Comparison of ENCODE assay signal across 12 cellular contexts in the genomic region with DNA sequence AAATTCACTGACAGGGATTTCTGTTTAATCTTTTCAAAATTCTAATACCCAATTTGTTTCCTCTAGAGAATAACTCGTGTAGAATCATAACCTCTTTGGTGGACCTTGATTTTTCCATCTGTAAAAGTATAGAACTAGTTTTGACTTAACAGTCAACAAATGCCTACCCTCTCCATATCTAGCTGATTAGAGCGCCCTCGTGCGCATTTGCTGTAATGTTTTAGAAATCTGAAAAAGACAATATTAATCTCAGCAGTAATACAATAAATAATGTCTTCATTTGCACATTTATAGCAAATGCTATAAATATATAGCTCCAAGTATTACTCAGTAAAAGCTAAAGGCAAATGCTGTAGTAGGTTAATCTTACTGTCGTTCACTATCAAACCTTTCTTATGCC. TPM values are rescaled to one million over a fixed set of nuclear protein-coding genes. Genes with fewer than 3 reads are reported as not detected.
A peak's percentile ranks its signal among the peaks of the same experiment; 100 is the strongest.
DNase-seq lines count a peak whose midpoint lies in the region; ATAC-seq, FAIRE-seq and TF ChIP-seq lines count a peak whose summit lies in the region.
"Not testable (repeated sequence)": the region's sequence is repeated elsewhere in the genome, so short reads cannot be mapped to it uniquely, and the experiment has no call there.
"Had no signal": no experiment of that assay in that cellular context is flagged by ENCODE, and none has a peak within 500 bp of the region (broad histone marks: within the 10 kb centered on the region; RNA-seq: fewer than 3 reads in every experiment).

No MANE protein-coding gene starts in this region.

- H3K4me3 ChIP-seq in CD8-positive, alpha-beta memory T cell (ENCODE audit: low read length); SK-N-SH (ENCODE audit: low read depth in 2 of 2, low read length in 1 of 2); GM12878; hepatocyte: not testable (repeated sequence)

- not testable (repeated sequence) for H3K4ac ChIP-seq in H9 (ENCODE audit: low read depth, low read length)

- H3K36me3 ChIP-seq in CD8-positive, alpha-beta memory T cell (ENCODE audit: insufficient read depth, low read length); SK-N-SH (replicated peaks in 1 of 2; ENCODE audit: control insufficient read depth in 1 of 2, insufficient read depth in 2 of 2, low read length in 1 of 2); GM12878 (ENCODE audit: control insufficient read depth in 2 of 2, insufficient read depth in 2 of 2, low read length in 1 of 2); hepatocyte (replicated peaks; ENCODE audit: insufficient read depth, low read depth): not testable (repeated sequence)

- H3K23me2 ChIP-seq in H9 (ENCODE audit: insufficient read length, low read depth, low read length, poor library complexity, severe bottlenecking) = not testable (repeated sequence)

- H3K9me3 ChIP-seq in CD8-positive, alpha-beta memory T cell (ENCODE audit: low read length); H9 (ENCODE audit: control insufficient read depth, low read depth, low read length); SK-N-SH; GM12878 (replicated peaks; ENCODE audit: control insufficient read depth, insufficient read depth, low read length); hepatocyte (ENCODE audit: low read depth): not testable (repeated sequence)

- not testable (repeated sequence) for FAIRE-seq in GM12878 (lab: Jason Lieb, UNC)

- SMC1A ChIA-PET in GM12878 (lab: Charles Lee; ENCODE audit: uncharacterized antibody, unreplicated experiment) = not testable (repeated sequence)

- DNase-seq in CD8-positive, alpha-beta memory T cell = peak in 4 of 5 donors; percentile 5 to 78 (median 14)
- DNase-seq in H9; SK-N-SH; GM12878 (ENCODE audit: low read depth, low spot score); hepatocyte (ENCODE audit: low spot score); neural crest cell (ENCODE audit: low read depth, low spot score): not testable (repeated sequence)
- peak; percentile 56 for DNase-seq in activated CD8-positive, alpha-beta T cell treated with anti-CD3 and anti-CD28 coated beads, Interleukin-2, amount 10 ng/mL, durations not matched to agents 7 days and 5 days
- DNase-seq in stimulated activated naive CD8-positive, alpha-beta T cell treated with anti-CD3 and anti-CD28 coated beads, Interleukin-15, Interleukin-2, amounts not matched to agents 100 U/mL and 50 U/mL, for 24 hours = peak; percentile 50

- H3F3A ChIP-seq in SK-N-SH (replicated peaks; ENCODE audit: insufficient read depth) = not testable (repeated sequence)

- H3K79me2 ChIP-seq in H9 (ENCODE audit: insufficient read depth, low read length); SK-N-SH (ENCODE audit: insufficient read depth); GM12878 (ENCODE audit: control insufficient read depth, insufficient read depth, low read length); hepatocyte: not testable (repeated sequence)

- not testable (repeated sequence) for H3K9ac ChIP-seq in H9 (ENCODE audit: extremely low read depth, insufficient read length, low read length); SK-N-SH; GM12878 (ENCODE audit: control insufficient read depth, insufficient read depth, low read length)

- TF ChIP-seq CTCF in H9 (conservative IDR thresholded peaks at IDR 0.05) (peak; percentile 49), SK-N-SH (IDR thresholded peaks at IDR 0.05) (peak; percentile 48), hepatocyte (IDR thresholded peaks at IDR 0.05; ENCODE audit: poor library complexity) (peak; percentile 44), neural crest cell (conservative IDR thresholded peaks at IDR 0.05) (peak; percentile 45)
- not testable (repeated sequence) for TF ChIP-seq CTCF in GM12878 (IDR thresholded peaks at IDR 0.05 in 2 of 3, conservative IDR thresholded peaks at IDR 0.05 in 1 of 3; ENCODE audit: control insufficient read depth in 2 of 3, extremely low read depth in 1 of 3, insufficient read depth in 1 of 3, low read depth in 3 of 3, low read length in 3 of 3)

- H3K4me1 Mint-ChIP-seq in CD8-positive, alpha-beta memory T cell; H9; activated CD8-positive, alpha-beta T cell treated with anti-CD3 and anti-CD28 coated beads, Interleukin-2, amount 10 ng/mL, durations not matched to agents 7 days and 5 days (ENCODE audit: low read depth); neural crest cell: not testable (repeated sequence)

- H3K36me3 Mint-ChIP-seq in CD8-positive, alpha-beta memory T cell; H9 (ENCODE audit: insufficient read depth in 1 of 3, low read depth in 3 of 3); activated CD8-positive, alpha-beta T cell treated with anti-CD3 and anti-CD28 coated beads, Interleukin-2, amount 10 ng/mL, durations not matched to agents 7 days and 5 days (ENCODE audit: low read depth); neural crest cell (ENCODE audit: low read depth): not testable (repeated sequence)

- not testable (repeated sequence) for H4K20me1 ChIP-seq in H9 (ENCODE audit: control insufficient read depth, insufficient read depth, insufficient read length); SK-N-SH (ENCODE audit: insufficient read depth); GM12878 (ENCODE audit: control insufficient read depth, insufficient read depth); hepatocyte (ENCODE audit: insufficient read depth, poor library complexity, severe bottlenecking)

- H3K23ac ChIP-seq in H9 (ENCODE audit: insufficient read length, low read depth, low read length) = not testable (repeated sequence)

- not testable (repeated sequence) for TF ChIP-seq RAD21 in SK-N-SH (IDR thresholded peaks at IDR 0.05; ENCODE audit: low read length)
- TF ChIP-seq RAD21 in GM12878 (IDR thresholded peaks at IDR 0.05; ENCODE audit: insufficient read depth, low read depth, low read length) = peak; percentile 33

- not testable (repeated sequence) for H2BK20ac ChIP-seq in H9 (ENCODE audit: low read depth, low read length, poor library complexity, severe bottlenecking)

- not testable (repeated sequence) for H4K5ac ChIP-seq in H9 (ENCODE audit: insufficient read length, low read depth, low read length)

- H3K79me1 ChIP-seq in H9 (ENCODE audit: insufficient read depth, low read depth, low read length, poor library complexity, severe bottlenecking) = not testable (repeated sequence)

- POLR2A ChIA-PET in CD8-positive, alpha-beta memory T cell (lab: Charles Lee); SK-N-SH (lab: Yijun Ruan, JAX); activated CD8-positive, alpha-beta T cell treated with anti-CD3 and anti-CD28 coated beads, Interleukin-2, amount 10 ng/mL, durations not matched to agents 7 days and 5 days (lab: Charles Lee); GM12878 (lab: Charles Lee): not testable (repeated sequence)

- not testable (repeated sequence) for H3K9me2 ChIP-seq in SK-N-SH; hepatocyte (replicated peaks; ENCODE audit: insufficient read depth)

- H3K27ac ChIP-seq in CD8-positive, alpha-beta memory T cell (ENCODE audit: low read depth, low read length); H9 (ENCODE audit: insufficient read length, low read depth, low read length); SK-N-SH (ENCODE audit: low read depth in 2 of 2, low read length in 1 of 2); GM12878 (ENCODE audit: control insufficient read depth, insufficient read depth); hepatocyte: not testable (repeated sequence)

- H3K4me2 ChIP-seq in H9 (ENCODE audit: insufficient read depth, insufficient read length, low read length); SK-N-SH; GM12878 (ENCODE audit: control insufficient read depth, insufficient read depth); hepatocyte: not testable (repeated sequence)

- in situ Hi-C loops in GM12878 (cut with MboI) = not testable (repeated sequence)

- H3K4me1 ChIP-seq in CD8-positive, alpha-beta memory T cell (ENCODE audit: insufficient read depth, low read length); H9 (ENCODE audit: insufficient read depth, low read length); SK-N-SH (ENCODE audit: control insufficient read depth in 1 of 2, insufficient read depth in 2 of 2, low read depth in 1 of 2, low read length in 1 of 2); GM12878 (ENCODE audit: control insufficient read depth, insufficient read depth, low read length); hepatocyte (ENCODE audit: insufficient read depth): not testable (repeated sequence)

- H3K27me3 Mint-ChIP-seq in CD8-positive, alpha-beta memory T cell; H9 (ENCODE audit: low read depth); activated CD8-positive, alpha-beta T cell treated with anti-CD3 and anti-CD28 coated beads, Interleukin-2, amount 10 ng/mL, durations not matched to agents 7 days and 5 days (ENCODE audit: low read depth); neural crest cell (ENCODE audit: low read depth): not testable (repeated sequence)

- not testable (repeated sequence) for H2AFZ ChIP-seq in H9 (ENCODE audit: low read length); SK-N-SH (ENCODE audit: low read depth); GM12878 (ENCODE audit: control insufficient read depth, low read depth, low read length); hepatocyte

- H2BK120ac ChIP-seq in H9 (ENCODE audit: low read depth, low read length, poor library complexity, severe bottlenecking) = not testable (repeated sequence)

- H3K14ac ChIP-seq in H9 (ENCODE audit: insufficient read depth, low read length) = not testable (repeated sequence)

- intact Hi-C loops in GM12878 (cut with micrococcal nuclease; ENCODE audit: unreplicated experiment) = not testable (repeated sequence)

- not testable (repeated sequence) for ATAC-seq in activated CD8-positive, alpha-beta T cell treated with anti-CD3 and anti-CD28 coated beads, Interleukin-2, amount 10 ng/mL, durations not matched to agents 7 days and 5 days; GM12878; stimulated activated naive CD8-positive, alpha-beta T cell treated with anti-CD3 and anti-CD28 coated beads, Interleukin-15, Interleukin-2, amounts not matched to agents 100 U/mL and 50 U/mL, for 24 hours

- H3K9me3 Mint-ChIP-seq in CD8-positive, alpha-beta memory T cell; H9; activated CD8-positive, alpha-beta T cell treated with anti-CD3 and anti-CD28 coated beads, Interleukin-2, amount 10 ng/mL, durations not matched to agents 7 days and 5 days (ENCODE audit: insufficient read depth); neural crest cell: not testable (repeated sequence)

- RAD21 ChIA-PET in GM12878 (lab: Charles Lee; ENCODE audit: unreplicated experiment) = interaction anchor here (0.6 kb wide), 1 partner anchor 260 kb away, joined by 3 read pairs; no protein-coding TSS in a partner anchor

- WGBS in H9 (ENCODE audit: extremely low coverage, insufficient read length, low lambda C conversion rate) = no CpG with 5 or more reads among the region's 5 CpGs
- whole genome bisulfite sequencing in SK-N-SH (ENCODE audit: low lambda C conversion rate) = 13% methylated on average over 5 of the region's 5 CpGs
- WGBS in GM12878 (ENCODE audit: insufficient coverage, insufficient replicate concordance, low lambda C conversion rate, missing lambda C conversion rate) = 0% methylated on average over 4 of the region's 5 CpGs
- WGBS in hepatocyte (ENCODE audit: low lambda C conversion rate, missing lambda C conversion rate) = 35% methylated on average over 5 of the region's 5 CpGs

- H4K91ac ChIP-seq in H9 (ENCODE audit: insufficient read length, low read depth, low read length) = not testable (repeated sequence)

- CTCF ChIA-PET in CD8-positive, alpha-beta memory T cell (lab: Charles Lee); SK-N-SH (lab: Yijun Ruan, JAX); activated CD8-positive, alpha-beta T cell treated with anti-CD3 and anti-CD28 coated beads, Interleukin-2, amount 10 ng/mL, durations not matched to agents 7 days and 5 days (lab: Charles Lee); GM12878 (lab: Yijun Ruan, JAX): not testable (repeated sequence)

- BruUV-seq in GM12878 (replicated peaks; lab: Mats Ljungman, UMichigan) = not testable (repeated sequence)

- H2BK15ac ChIP-seq in H9 (ENCODE audit: low read depth, low read length) = not testable (repeated sequence)

- not testable (repeated sequence) for H3K27me3 ChIP-seq in CD8-positive, alpha-beta memory T cell (ENCODE audit: insufficient read depth, low read length, poor library complexity, severe bottlenecking); H9 (ENCODE audit: insufficient read depth, low read length); SK-N-SH (ENCODE audit: insufficient read depth); GM12878 (replicated peaks in 1 of 2; ENCODE audit: control insufficient read depth in 2 of 2, insufficient read depth in 2 of 2, low read length in 1 of 2); hepatocyte

- H3K56ac ChIP-seq in H9 (ENCODE audit: insufficient read length, low read depth, low read length) = not testable (repeated sequence)

- H4K8ac ChIP-seq in H9 (replicated peaks; ENCODE audit: insufficient read length, low read depth, low read length) = not testable (repeated sequence)

- TF ChIP-seq EP300 in SK-N-SH (IDR thresholded peaks at IDR 0.05; ENCODE audit: borderline replicate concordance in 1 of 2, low read depth in 1 of 2, low read length in 1 of 2); GM12878 (IDR thresholded peaks at IDR 0.05; ENCODE audit: borderline replicate concordance in 1 of 2, control insufficient read depth in 1 of 2, low read depth in 2 of 2, low read length in 2 of 2): not testable (repeated sequence)

- H3K18ac ChIP-seq in H9 (ENCODE audit: insufficient read length, low read depth, low read length) = not testable (repeated sequence)

- H3T11ph ChIP-seq in H9 (ENCODE audit: low read length) = not testable (repeated sequence)

- TF ChIP-seq POLR2A in GM12878 (IDR thresholded peaks at IDR 0.05; ENCODE audit: low read depth, low read length) = not testable (repeated sequence)

- H3K27ac Mint-ChIP-seq in CD8-positive, alpha-beta memory T cell; H9; activated CD8-positive, alpha-beta T cell treated with anti-CD3 and anti-CD28 coated beads, Interleukin-2, amount 10 ng/mL, durations not matched to agents 7 days and 5 days; neural crest cell (ENCODE audit: unreplicated experiment): not testable (repeated sequence)

- H2BK5ac ChIP-seq in H9 (ENCODE audit: insufficient read length, low read length) = not testable (repeated sequence)

- not testable (repeated sequence) for H2AK5ac ChIP-seq in H9 (ENCODE audit: insufficient read length, low read length)

- H3K4me3 Mint-ChIP-seq in CD8-positive, alpha-beta memory T cell; H9; activated CD8-positive, alpha-beta T cell treated with anti-CD3 and anti-CD28 coated beads, Interleukin-2, amount 10 ng/mL, durations not matched to agents 7 days and 5 days; neural crest cell: not testable (repeated sequence)

- not testable (repeated sequence) for H2BK12ac ChIP-seq in H9 (ENCODE audit: insufficient read length, low read depth, low read length)

RNA-seq across cellular contexts. Expression of gene CCL4L2, which starts 18.8 kb away (rescaled TPM):
- total RNA-seq in CD8-positive, alpha-beta memory T cell = 100 to 1,000 TPM; 519 to 562 TPM
- 4.9 TPM for polyA plus RNA-seq in CD8-positive, alpha-beta memory T cell
- total RNA-seq in H9 (2021) (not detected in 2 replicates), GM12878 (2014; rRNA removed) (13.6 and 23.2 TPM in 2 replicates), GM12878 (2014; rRNA removed; fragmentation: Illumina TruSeq; extraction: Trizol) (13.1 and 15.0 TPM in 2 replicates), GM12878 (2021) (11.1 and 12.3 TPM in 2 replicates), hepatocyte (12.2 and 12.8 TPM in 2 replicates), neural crest cell (not detected in 2 replicates)
- polyA plus RNA-seq in SK-N-SH (2012; rRNA removed) (not detected in 2 replicates), GM12878 (2011; rRNA removed) (249 and 275 TPM in 2 replicates), GM12878 (2014; fragmentation: Illumina TruSeq; extraction: Trizol) (12.0 and 15.4 TPM in 2 replicates), GM12878 (2014; fragmentation: Nextera tagmentation; extraction: Ambion mirVana) (100 to 1,000 TPM in 1 of 2 experiments, 10 to 100 TPM in 1; 99.7 to 133 TPM), GM12878 (2014; rRNA removed) (17.5 and 20.9 TPM in 2 replicates), GM12878 (2016; fragmentation: Nextera tagmentation; extraction: Ambion mirVana) (1 to 10 TPM; 2.3 to 4.2 TPM), hepatocyte (20.8 and 78.8 TPM in 2 replicates)
- polyA plus RNA-seq in SK-N-SH (2012; cell fraction: cytosol; rRNA removed) = not detected in 2 replicates
- polyA plus RNA-seq in SK-N-SH (2012; cell fraction: nucleus; rRNA removed) = not detected in 2 replicates
- total RNA-seq in activated CD8-positive, alpha-beta T cell treated with anti-CD3 and anti-CD28 coated beads, Interleukin-2, amount 10 ng/mL, durations not matched to agents 7 days and 5 days = 1 to 10 TPM; 1.2 to 1.5 TPM
- total RNA-seq in GM12878 (2013; cell fraction: nucleolus; rRNA removed) = 0.84 TPM in 1 of 2 replicates, not detected in the other
- polyA plus RNA-seq in GM12878 (2011; ENCODE audit: low read depth) = 12.3 TPM
- 273 and 296 TPM in 2 replicates for polyA plus RNA-seq in GM12878 (2011; cell fraction: cytosol; rRNA removed)
- 86.0 and 151 TPM in 2 replicates for polyA plus RNA-seq in GM12878 (2011; cell fraction: nucleus; rRNA removed)
- 4.0 and 23.1 TPM in 2 replicates for polyA plus RNA-seq in GM12878 (2012)
- 154 and 262 TPM in 2 replicates for polyA minus RNA-seq in GM12878 (2011; rRNA and poly(A)+ RNA removed)
- polyA minus RNA-seq in GM12878 (2011; cell fraction: cytosol; rRNA and poly(A)+ RNA removed) = 45.8 and 46.4 TPM in 2 replicates
- 29.3 and 32.3 TPM in 2 replicates for polyA minus RNA-seq in GM12878 (2011; cell fraction: nucleus; rRNA and poly(A)+ RNA removed)
- total RNA-seq: H7, PC-9, Right ventricle myocardium superior had no signal
- polyA plus RNA-seq: CD4-positive, alpha-beta memory T cell had no signal

RNA-seq across cellular contexts. Expression of gene CCL3L1, which starts 33.1 kb away (rescaled TPM):
- 100 to 1,000 TPM; 138 to 164 TPM for total RNA-seq in CD8-positive, alpha-beta memory T cell
- 2.9 TPM for polyA plus RNA-seq in CD8-positive, alpha-beta memory T cell
- 0.29 TPM in 1 of 2 replicates, not detected in the other for total RNA-seq in H9 (2021)
- polyA plus RNA-seq in SK-N-SH (2012; rRNA removed) = not detected in 2 replicates
- polyA plus RNA-seq in SK-N-SH (2012; cell fraction: cytosol; rRNA removed) = not detected in 2 replicates
- not detected in 2 replicates for polyA plus RNA-seq in SK-N-SH (2012; cell fraction: nucleus; rRNA removed)
- under 1 TPM; 0.16 to 0.84 TPM for total RNA-seq in activated CD8-positive, alpha-beta T cell treated with anti-CD3 and anti-CD28 coated beads, Interleukin-2, amount 10 ng/mL, durations not matched to agents 7 days and 5 days
- total RNA-seq in GM12878 (2013; cell fraction: nucleolus; rRNA removed) = 6.6 and 7.5 TPM in 2 replicates
- 13.0 and 14.8 TPM in 2 replicates for total RNA-seq in GM12878 (2014; rRNA removed)
- 12.4 and 15.3 TPM in 2 replicates for total RNA-seq in GM12878 (2014; rRNA removed; fragmentation: Illumina TruSeq; extraction: Trizol)
- 12.9 and 13.6 TPM in 2 replicates for total RNA-seq in GM12878 (2021)
- polyA plus RNA-seq in GM12878 (2011; ENCODE audit: low read depth) = 17.8 TPM
- polyA plus RNA-seq in GM12878 (2011; rRNA removed) = 26.9 and 108 TPM in 2 replicates
- 63.6 and 64.9 TPM in 2 replicates for polyA plus RNA-seq in GM12878 (2011; cell fraction: cytosol; rRNA removed)
- polyA plus RNA-seq in GM12878 (2011; cell fraction: nucleus; rRNA removed) = 51.9 and 86.7 TPM in 2 replicates
- polyA plus RNA-seq in GM12878 (2012) = 17.4 and 22.5 TPM in 2 replicates
- 5.4 and 13.4 TPM in 2 replicates for polyA plus RNA-seq in GM12878 (2014; fragmentation: Illumina TruSeq; extraction: Trizol)
- polyA plus RNA-seq in GM12878 (2014; fragmentation: Nextera tagmentation; extraction: Ambion mirVana) = 10 to 100 TPM; 13.8 to 14.5 TPM
- polyA plus RNA-seq in GM12878 (2014; rRNA removed) = 12.6 and 14.0 TPM in 2 replicates
- polyA plus RNA-seq in GM12878 (2016; fragmentation: Nextera tagmentation; extraction: Ambion mirVana) = 1 to 10 TPM; 1.9 to 3.2 TPM
- 44.0 and 53.2 TPM in 2 replicates for polyA minus RNA-seq in GM12878 (2011; rRNA and poly(A)+ RNA removed)
- 38.6 and 41.3 TPM in 2 replicates for polyA minus RNA-seq in GM12878 (2011; cell fraction: cytosol; rRNA and poly(A)+ RNA removed)
- polyA minus RNA-seq in GM12878 (2011; cell fraction: nucleus; rRNA and poly(A)+ RNA removed) = 88.5 and 100 TPM in 2 replicates
- total RNA-seq in hepatocyte = 4.6 and 5.7 TPM in 2 replicates
- polyA plus RNA-seq in hepatocyte = 7.1 and 9.6 TPM in 2 replicates
- 0.82 and 1.6 TPM in 2 replicates for total RNA-seq in neural crest cell
- total RNA-seq: H7, PC-9, Right ventricle myocardium superior had no signal
- polyA plus RNA-seq: CD4-positive, alpha-beta memory T cell had no signal

RNA-seq across cellular contexts. Expression of gene TBC1D3I, which starts 34.7 kb away (rescaled TPM):
- total RNA-seq in CD8-positive, alpha-beta memory T cell = under 1 TPM; 0.20 to 0.51 TPM
- not detected for polyA plus RNA-seq in CD8-positive, alpha-beta memory T cell
- 0.35 TPM in 1 of 2 replicates, not detected in the other for total RNA-seq in H9 (2021)
- 0.05 TPM in 1 of 2 replicates, not detected in the other for polyA plus RNA-seq in SK-N-SH (2012; rRNA removed)
- not detected in 2 replicates for polyA plus RNA-seq in SK-N-SH (2012; cell fraction: cytosol; rRNA removed)
- 0.23 and 0.45 TPM in 2 replicates for polyA plus RNA-seq in SK-N-SH (2012; cell fraction: nucleus; rRNA removed)
- under 1 TPM; 0.31 to 0.58 TPM for total RNA-seq in activated CD8-positive, alpha-beta T cell treated with anti-CD3 and anti-CD28 coated beads, Interleukin-2, amount 10 ng/mL, durations not matched to agents 7 days and 5 days
- total RNA-seq in GM12878 (2013; cell fraction: nucleolus; rRNA removed) = 0.40 TPM in 1 of 2 replicates, not detected in the other
- total RNA-seq in GM12878 (2014; rRNA removed) = not detected in 2 replicates
- total RNA-seq in GM12878 (2014; rRNA removed; fragmentation: Illumina TruSeq; extraction: Trizol) = not detected in 2 replicates
- 0.41 TPM in 1 of 2 replicates, not detected in the other for total RNA-seq in GM12878 (2021)
- 0.35 TPM for polyA plus RNA-seq in GM12878 (2011; ENCODE audit: low read depth)
- polyA plus RNA-seq in GM12878 (2011; rRNA removed) = not detected in 2 replicates
- polyA plus RNA-seq in GM12878 (2011; cell fraction: cytosol; rRNA removed) = 0.04 TPM in 1 of 2 replicates, not detected in the other
- polyA plus RNA-seq in GM12878 (2011; cell fraction: nucleus; rRNA removed) = 0.80 and 1.3 TPM in 2 replicates
- 0.08 TPM in 1 of 2 replicates, not detected in the other for polyA plus RNA-seq in GM12878 (2012)
- 0.06 TPM in 1 of 2 replicates, not detected in the other for polyA plus RNA-seq in GM12878 (2014; fragmentation: Illumina TruSeq; extraction: Trizol)
- not detected for polyA plus RNA-seq in GM12878 (2014; fragmentation: Nextera tagmentation; extraction: Ambion mirVana)
- not detected in 2 replicates for polyA plus RNA-seq in GM12878 (2014; rRNA removed)
- not detected for polyA plus RNA-seq in GM12878 (2016; fragmentation: Nextera tagmentation; extraction: Ambion mirVana)
- polyA minus RNA-seq in GM12878 (2011; rRNA and poly(A)+ RNA removed) = not detected in 2 replicates
- not detected in 2 replicates for polyA minus RNA-seq in GM12878 (2011; cell fraction: cytosol; rRNA and poly(A)+ RNA removed)
- not detected in 2 replicates for polyA minus RNA-seq in GM12878 (2011; cell fraction: nucleus; rRNA and poly(A)+ RNA removed)
- total RNA-seq in hepatocyte = not detected in 2 replicates
- 0.19 and 0.32 TPM in 2 replicates for polyA plus RNA-seq in hepatocyte
- 0.71 and 0.96 TPM in 2 replicates for total RNA-seq in neural crest cell
- total RNA-seq: H7 had no signal
- polyA plus RNA-seq: CD4-positive, alpha-beta memory T cell had no signal

RNA-seq across cellular contexts. Expression of gene TBC1D3B, which starts 53.2 kb away (rescaled TPM):
- total RNA-seq in CD8-positive, alpha-beta memory T cell = 1 to 10 TPM; 3.3 to 4.4 TPM
- 0.49 TPM for polyA plus RNA-seq in CD8-positive, alpha-beta memory T cell
- total RNA-seq in H9 (2021) (5.5 and 8.8 TPM in 2 replicates), GM12878 (2014; rRNA removed) (1.8 and 2.7 TPM in 2 replicates), GM12878 (2014; rRNA removed; fragmentation: Illumina TruSeq; extraction: Trizol) (1.6 and 2.0 TPM in 2 replicates), GM12878 (2021) (2.5 and 8.5 TPM in 2 replicates), hepatocyte (2.0 TPM in 1 of 2 replicates, not detected in the other), neural crest cell (12.5 and 13.2 TPM in 2 replicates)
- polyA plus RNA-seq in SK-N-SH (2012; rRNA removed) (2.0 and 3.7 TPM in 2 replicates), GM12878 (2011; rRNA removed) (2.0 and 2.1 TPM in 2 replicates), GM12878 (2014; fragmentation: Illumina TruSeq; extraction: Trizol) (0.93 TPM in 1 of 2 replicates, not detected in the other), GM12878 (2014; fragmentation: Nextera tagmentation; extraction: Ambion mirVana) (not detected), GM12878 (2014; rRNA removed) (3.0 and 4.8 TPM in 2 replicates), GM12878 (2016; fragmentation: Nextera tagmentation; extraction: Ambion mirVana) (1 to 10 TPM in 1 of 2 experiments, under 1 TPM in 1; 0.67 to 1.6 TPM), hepatocyte (4.7 and 7.8 TPM in 2 replicates)
- polyA plus RNA-seq in SK-N-SH (2012; cell fraction: cytosol; rRNA removed) = 0.62 and 0.66 TPM in 2 replicates
- 28.6 and 35.6 TPM in 2 replicates for polyA plus RNA-seq in SK-N-SH (2012; cell fraction: nucleus; rRNA removed)
- total RNA-seq in activated CD8-positive, alpha-beta T cell treated with anti-CD3 and anti-CD28 coated beads, Interleukin-2, amount 10 ng/mL, durations not matched to agents 7 days and 5 days = 1 to 10 TPM; 6.7 to 8.1 TPM
- 9.6 and 11.1 TPM in 2 replicates for total RNA-seq in GM12878 (2013; cell fraction: nucleolus; rRNA removed)
- not detected for polyA plus RNA-seq in GM12878 (2011; ENCODE audit: low read depth)
- polyA plus RNA-seq in GM12878 (2011; cell fraction: cytosol; rRNA removed) = 1.6 and 2.6 TPM in 2 replicates
- polyA plus RNA-seq in GM12878 (2011; cell fraction: nucleus; rRNA removed) = 15.3 and 19.8 TPM in 2 replicates
- 3.0 and 5.8 TPM in 2 replicates for polyA plus RNA-seq in GM12878 (2012)
- 0.80 TPM in 1 of 2 replicates, not detected in the other for polyA minus RNA-seq in GM12878 (2011; rRNA and poly(A)+ RNA removed)
- not detected in 2 replicates for polyA minus RNA-seq in GM12878 (2011; cell fraction: cytosol; rRNA and poly(A)+ RNA removed)
- 1.9 and 2.3 TPM in 2 replicates for polyA minus RNA-seq in GM12878 (2011; cell fraction: nucleus; rRNA and poly(A)+ RNA removed)
- total RNA-seq: H7 had no signal
- polyA plus RNA-seq: CD4-positive, alpha-beta memory T cell had no signal

Comparison
In these comparisons a context has a peak if more than half of its experiments do, and no peak if none do; other contexts are left out.
1. RNA of gene CCL4L2, which starts 18.8 kb away (total RNA-seq): 519 to 562 TPM in CD8-positive, alpha-beta memory T cell; 0.84 to 23.2 TPM in GM12878, 12.2 to 12.8 TPM in hepatocyte, 1.2 to 1.5 TPM in activated CD8-positive, alpha-beta T cell treated with anti-CD3 and anti-CD28 coated beads, Interleukin-2, amount 10 ng/mL, durations not matched to agents 7 days and 5 days, not detected in H9 and not detected in neural crest cell; every median in the first group is over 10 times any median in the second.
2. RNA of gene CCL3L1, which starts 33.1 kb away (total RNA-seq): 138 to 164 TPM in CD8-positive, alpha-beta memory T cell; 6.6 to 15.3 TPM in GM12878, 4.6 to 5.7 TPM in hepatocyte, 0.82 to 1.6 TPM in neural crest cell, 0.16 to 0.84 TPM in activated CD8-positive, alpha-beta T cell treated with anti-CD3 and anti-CD28 coated beads, Interleukin-2, amount 10 ng/mL, durations not matched to agents 7 days and 5 days and 0.29 TPM in H9; every median in the first group is over 4 times any median in the second.